ENCODE assay signal across 9 cellular contexts in genomic region chr1:203776636-203777035, GRCh38. TPM values are rescaled to one million over a fixed set of nuclear protein-coding genes. Genes with fewer than 3 reads are reported as not detected.
A peak's percentile ranks its signal among the peaks of the same experiment; 100 is the strongest.
DNase-seq lines count a peak whose midpoint lies in the region; TF ChIP-seq lines count a peak whose summit lies in the region.
"Had no signal": no experiment of that assay in that cellular context is flagged by ENCODE, and none has a peak within 500 bp of the region (broad histone marks: within the 10 kb centered on the region; RNA-seq: fewer than 3 reads in every experiment).

No MANE protein-coding gene starts in this region.

- CTCF ChIA-PET in GM10248 (lab: Yijun Ruan, JAX), result no interaction called here

- TF ChIP-seq CTCF in GM10248 (IDR thresholded peaks at IDR 0.05; ENCODE audit: control extremely low read depth, extremely low read depth, low read depth, missing control alignments), result peak; percentile 19
- peak; percentile 44 for TF ChIP-seq CTCF in endodermal cell (conservative IDR thresholded peaks at IDR 0.05)
- TF ChIP-seq CTCF in neural progenitor cell (IDR thresholded peaks at IDR 0.05), result peak; percentile 24

- no peaks in the 10 kb centered on the region for H3K36me3 Mint-ChIP-seq in endodermal cell (ENCODE audit: low read depth)
- H3K36me3 Mint-ChIP-seq in neural progenitor cell, result no peaks in the 10 kb centered on the region

- H3K9ac ChIP-seq in endodermal cell (ENCODE audit: extremely low read depth, low read length, poor library complexity, severe bottlenecking), result no peak overlapping the region
- no peak overlapping the region for H3K9ac ChIP-seq in neural progenitor cell

- H3K4me1 ChIP-seq in endodermal cell (ENCODE audit: control insufficient read depth, insufficient read depth, low read length) (no peaks in the 10 kb centered on the region), neural progenitor cell (no peaks in the 10 kb centered on the region)

- WGBS in endodermal cell (ENCODE audit: insufficient coverage in 1 of 2, insufficient read length in 1 of 2), 2 experiments, result 87 to 90% methylated on average over 3 to 4 of the region's 4 CpGs

- H3K4me3 Mint-ChIP-seq in endodermal cell, result no peak overlapping the region
- no peak overlapping the region for H3K4me3 Mint-ChIP-seq in neural progenitor cell

- DNase-seq in GM10248 (ENCODE audit: extremely low spot score) (no peak), NCI-H460 (ENCODE audit: extremely low read depth, low read depth) (peak; percentile 9), endodermal cell (no peak), neural progenitor cell (ENCODE audit: low spot score) (peak; percentile 18), foreskin melanocyte (no peak), A172 (ENCODE audit: low spot score) (no peak), CD1c-positive myeloid dendritic cell (ENCODE audit: extremely low spot score) (no peak)
- DNase-seq: NCI-H146 had no signal

- H2AFZ ChIP-seq in neural progenitor cell (replicated peaks), result no peak overlapping the region

- H3K27ac Mint-ChIP-seq in endodermal cell, result no peak overlapping the region
- peak overlapping the region; percentile 20 for H3K27ac Mint-ChIP-seq in neural progenitor cell

- no peaks in the 10 kb centered on the region for H4K20me1 ChIP-seq in neural progenitor cell (ENCODE audit: low read depth)

- H3K27me3 Mint-ChIP-seq in endodermal cell (ENCODE audit: insufficient read depth) (no peaks in the 10 kb centered on the region), neural progenitor cell (ENCODE audit: insufficient read depth, low read depth) (peaks cover 5% of the 10 kb centered on the region)

- no peak overlapping the region for H3K4me3 ChIP-seq in endodermal cell (ENCODE audit: low read length)
- H3K4me3 ChIP-seq in neural progenitor cell, result no peak overlapping the region

- H3K9me3 Mint-ChIP-seq in endodermal cell, result no peaks in the 10 kb centered on the region
- H3K9me3 Mint-ChIP-seq in neural progenitor cell, result no peaks in the 10 kb centered on the region

- H3K27me3 ChIP-seq in endodermal cell (ENCODE audit: control insufficient read depth, insufficient read depth, low read length, poor library complexity, severe bottlenecking) (no peaks in the 10 kb centered on the region), neural progenitor cell (no peaks in the 10 kb centered on the region)

- H3K36me3 ChIP-seq in endodermal cell (ENCODE audit: control insufficient read depth, insufficient read depth, low read length) (no peaks in the 10 kb centered on the region), neural progenitor cell (no peaks in the 10 kb centered on the region)

- no peaks in the 10 kb centered on the region for H3K9me3 ChIP-seq in endodermal cell (ENCODE audit: control insufficient read depth, low read length)
- H3K9me3 ChIP-seq in neural progenitor cell (ENCODE audit: low read depth), result no peaks in the 10 kb centered on the region

- no peaks in the 10 kb centered on the region for H3F3A ChIP-seq in neural progenitor cell (ENCODE audit: low read depth)

- H3K79me2 ChIP-seq in neural progenitor cell (ENCODE audit: low read depth), result no peaks in the 10 kb centered on the region

- H3K4me2 ChIP-seq in neural progenitor cell, result no peak overlapping the region

- H3K27ac ChIP-seq in endodermal cell (ENCODE audit: low read depth, low read length) (no peak overlapping the region), neural progenitor cell (no peak overlapping the region)

- POLR2A ChIA-PET in GM10248 (lab: Yijun Ruan, JAX), result no interaction called here

- H3K4me1 Mint-ChIP-seq in endodermal cell (no peaks in the 10 kb centered on the region), neural progenitor cell (peaks cover 9% of the 10 kb centered on the region)

RNA-seq across cellular contexts. Expression of gene LAX1, which starts 11.7 kb away (rescaled TPM):
- total RNA-seq in NCI-H460 (2014; rRNA removed; shearing (Covaris generic)), result not detected in 2 replicates
- polyA plus RNA-seq in NCI-H460 (2014; cell fraction: nucleus; rRNA removed), result not detected in 2 replicates
- under 1 TPM in 1 of 2 donors, not detected in 1; 0.15 TPM for total RNA-seq in endodermal cell
- polyA plus RNA-seq in endodermal cell (2013, experiment 1 of 2), result not detected
- not detected for polyA plus RNA-seq in endodermal cell (2013, experiment 2 of 2)
- total RNA-seq in neural progenitor cell (ENCODE audit: low replicate concordance), result not detected in 2 replicates
- not detected in 2 replicates for total RNA-seq in A172 (2014; rRNA removed; shearing (Covaris generic))
- total RNA-seq: skeletal muscle tissue had no signal

RNA-seq across cellular contexts. Expression of gene ZBED6, which starts 18.8 kb away (rescaled TPM):
- total RNA-seq in NCI-H460 (2014; rRNA removed; shearing (Covaris generic)), result 21.4 and 22.8 TPM in 2 replicates
- 2.5 and 11.5 TPM in 2 replicates for polyA plus RNA-seq in NCI-H460 (2014; cell fraction: nucleus; rRNA removed)
- 10 to 100 TPM; 27.8 to 50.4 TPM for total RNA-seq in endodermal cell
- 8.7 TPM for polyA plus RNA-seq in endodermal cell (2013, experiment 1 of 2)
- 9.0 TPM for polyA plus RNA-seq in endodermal cell (2013, experiment 2 of 2)
- total RNA-seq in neural progenitor cell (ENCODE audit: low replicate concordance), result 6.9 and 10.3 TPM in 2 replicates
- 7.1 and 11.9 TPM in 2 replicates for total RNA-seq in A172 (2014; rRNA removed; shearing (Covaris generic))

RNA-seq across cellular contexts. Expression of gene ZC3H11A, which starts 18.8 kb away (rescaled TPM):
- total RNA-seq in NCI-H460 (2014; rRNA removed; shearing (Covaris generic)), result 155 and 162 TPM in 2 replicates
- 125 and 163 TPM in 2 replicates for polyA plus RNA-seq in NCI-H460 (2014; cell fraction: nucleus; rRNA removed)
- total RNA-seq in endodermal cell (100 to 1,000 TPM in 1 of 2 donors, 10 to 100 TPM in 1; 83.9 to 119 TPM), neural progenitor cell (ENCODE audit: low replicate concordance) (113 and 142 TPM in 2 replicates)
- 76.8 TPM for polyA plus RNA-seq in endodermal cell (2013, experiment 1 of 2)
- polyA plus RNA-seq in endodermal cell (2013, experiment 2 of 2), result 75.4 TPM
- 102 and 117 TPM in 2 replicates for total RNA-seq in A172 (2014; rRNA removed; shearing (Covaris generic))

Comparison
In these comparisons a context has a peak if more than half of its experiments do, and no peak if none do; other contexts are left out.
1. DNase-seq: peak in NCI-H460 (single experiment) and neural progenitor cell (single experiment); none in GM10248 (single experiment), endodermal cell (single experiment), foreskin melanocyte (single experiment), A172 (single experiment) and CD1c-positive myeloid dendritic cell (single experiment).
2. Peak in every context shown above with its lines, with median percentiles within 50 percentile points of each other: CTCF ChIP-seq.